ENCODE assay signal across 18 cellular contexts in genomic region chr2:33577660-33578059, GRCh38. TPM values are rescaled to one million over a fixed set of nuclear protein-coding genes. Genes with fewer than 3 reads are reported as not detected.
DNase-seq lines count a peak whose midpoint lies in the region; FAIRE-seq and TF ChIP-seq lines count a peak whose summit lies in the region.
"Had no signal": no experiment of that assay in that cellular context is flagged by ENCODE, and none has a peak within 500 bp of the region (broad histone marks: within the 10 kb centered on the region; RNA-seq: fewer than 3 reads in every experiment).

No MANE protein-coding gene starts in this region.

- FAIRE-seq in H54 (lab: Jason Lieb, UNC) = peak; percentile 84
- FAIRE-seq: islet of Langerhans had no signal

- intact Hi-C loops in cardiac septum (cut with DNase I) = loop anchor here (10.0 kb wide), 1 partner anchor 1013 kb away; no protein-coding TSS in a partner anchor

- TF ChIP-seq CTCF in fibroblast of lung (conservative IDR thresholded peaks at IDR 0.05 in 1 of 2, IDR thresholded peaks at IDR 0.05 in 1 of 2; ENCODE audit: low read depth in 1 of 2, low read length in 2 of 2) = no peak
- no peak for TF ChIP-seq CTCF in parathyroid adenoma (IDR thresholded peaks at IDR 0.05)

- H3K79me2 ChIP-seq in fibroblast of lung (ENCODE audit: control insufficient read depth, insufficient read depth, low read length) (no peaks in the 10 kb centered on the region), parathyroid adenoma (peaks cover 3% of the 10 kb centered on the region)

- H3K4me1 ChIP-seq in fibroblast of lung (ENCODE audit: control insufficient read depth, extremely low read depth, insufficient read depth, low read length) (peaks cover 2% of the 10 kb centered on the region), parathyroid adenoma (peaks cover 10% of the 10 kb centered on the region)

- no peak for TF ChIP-seq POLR2A in H54 (IDR thresholded peaks at IDR 0.05; ENCODE audit: low read depth, low read length)

- peak overlapping the region; percentile 64 for H3K27ac ChIP-seq in angular gyrus (ENCODE audit: low read depth, low read length)
- H3K27ac ChIP-seq in fibroblast of lung (ENCODE audit: insufficient read depth, low read length) = no peak overlapping the region
- H3K27ac ChIP-seq in parathyroid adenoma = peak overlapping the region; percentile 16
- H3K27ac ChIP-seq: lower lobe of right lung, RWPE1 had no signal

- H3K4me3 ChIP-seq in fibroblast of lung (replicated peaks in 1 of 4; ENCODE audit: control extremely low read depth in 1 of 4, insufficient read depth in 1 of 4, low read depth in 3 of 4, low read length in 4 of 4) = no peak overlapping the region
- H3K4me3 ChIP-seq in parathyroid adenoma (ENCODE audit: low read depth, low read length) = no peak overlapping the region
- H3K4me3 ChIP-seq: lower lobe of right lung had no signal

- H2AFZ ChIP-seq in fibroblast of lung (ENCODE audit: low read length) (no peak overlapping the region), parathyroid adenoma (no peak overlapping the region)

- H3K4me2 ChIP-seq in fibroblast of lung (ENCODE audit: extremely low read depth, insufficient read depth, low read length) = no peak overlapping the region
- no peak overlapping the region for H3K4me2 ChIP-seq in parathyroid adenoma (ENCODE audit: low read length)

- H3K9me3 ChIP-seq in fibroblast of lung (ENCODE audit: control insufficient read depth, insufficient read depth, low read depth, low read length) (no peaks in the 10 kb centered on the region), parathyroid adenoma (ENCODE audit: control insufficient read depth, low read length) (no peaks in the 10 kb centered on the region)
- H3K9me3 ChIP-seq: lower lobe of right lung had no signal

- H3K27me3 ChIP-seq in fibroblast of lung (ENCODE audit: control insufficient read depth, insufficient read depth, low read length) = no peaks in the 10 kb centered on the region
- H3K27me3 ChIP-seq in parathyroid adenoma (ENCODE audit: control insufficient read depth, insufficient read depth, low read length) = no peaks in the 10 kb centered on the region

- DNase-seq in H54 (ENCODE audit: insufficient read length, low spot score) (no peak), fibroblast of lung (ENCODE audit: low read depth in 2 of 2) (peak; percentile 26 to 35), LoVo (ENCODE audit: low spot score) (no peak), cardiac septum (ENCODE audit: low spot score) (no peak), EL (no peak), NCI-H2029 (lab: John Stamatoyannopoulos, UW) (no peak)
- DNase-seq: activated naive CD4-positive, alpha-beta T cell treated with Interleukin-2 at 50 U/mL for 16 hours; activated T-cell treated with anti-CD3 and anti-CD28 coated beads, Interleukin-2, amount 50 U/mL, for 24 hours; CD4-positive, alpha-beta memory T cell; DMS153; effector memory CD8-positive, alpha-beta T cell; GDM1; lower lobe of right lung; NCI-H187 had no signal

- H3K36me3 ChIP-seq in fibroblast of lung (ENCODE audit: control insufficient read depth, insufficient read depth, low read length) = peaks cover 1% of the 10 kb centered on the region
- H3K36me3 ChIP-seq in parathyroid adenoma (ENCODE audit: control insufficient read depth, insufficient read depth, low read length) = no peaks in the 10 kb centered on the region
- H3K36me3 ChIP-seq: lower lobe of right lung had no signal

- H4K20me1 ChIP-seq in fibroblast of lung (ENCODE audit: control insufficient read depth, extremely low read depth, insufficient read depth, low read length) = no peaks in the 10 kb centered on the region

- H3K9ac ChIP-seq in fibroblast of lung (ENCODE audit: insufficient read depth, low read length) (no peak overlapping the region), parathyroid adenoma (no peak overlapping the region)

RNA-seq across cellular contexts. Expression of gene FAM98A, which starts 21.4 kb away (rescaled TPM):
- 16.2 and 19.0 TPM in 2 replicates for total RNA-seq in fibroblast of lung
- 243 and 312 TPM in 2 replicates for polyA plus RNA-seq in fibroblast of lung
- polyA plus RNA-seq in fibroblast of lung (2012) = 159 and 173 TPM in 2 replicates
- polyA minus RNA-seq in fibroblast of lung (ENCODE audit: low replicate concordance) = 46.4 and 47.8 TPM in 2 replicates
- 86.8 TPM for total RNA-seq in cardiac septum

Comparison
In these comparisons a context has a peak if more than half of its experiments do, and no peak if none do; other contexts are left out.
1. DNase-seq: peak in fibroblast of lung (2 of 2); none in H54 (single experiment), LoVo (single experiment), cardiac septum (single experiment), EL (single experiment) and NCI-H2029 (single experiment).